Comparison of ENCODE assay signal across 8 cellular contexts in the genomic region with DNA sequence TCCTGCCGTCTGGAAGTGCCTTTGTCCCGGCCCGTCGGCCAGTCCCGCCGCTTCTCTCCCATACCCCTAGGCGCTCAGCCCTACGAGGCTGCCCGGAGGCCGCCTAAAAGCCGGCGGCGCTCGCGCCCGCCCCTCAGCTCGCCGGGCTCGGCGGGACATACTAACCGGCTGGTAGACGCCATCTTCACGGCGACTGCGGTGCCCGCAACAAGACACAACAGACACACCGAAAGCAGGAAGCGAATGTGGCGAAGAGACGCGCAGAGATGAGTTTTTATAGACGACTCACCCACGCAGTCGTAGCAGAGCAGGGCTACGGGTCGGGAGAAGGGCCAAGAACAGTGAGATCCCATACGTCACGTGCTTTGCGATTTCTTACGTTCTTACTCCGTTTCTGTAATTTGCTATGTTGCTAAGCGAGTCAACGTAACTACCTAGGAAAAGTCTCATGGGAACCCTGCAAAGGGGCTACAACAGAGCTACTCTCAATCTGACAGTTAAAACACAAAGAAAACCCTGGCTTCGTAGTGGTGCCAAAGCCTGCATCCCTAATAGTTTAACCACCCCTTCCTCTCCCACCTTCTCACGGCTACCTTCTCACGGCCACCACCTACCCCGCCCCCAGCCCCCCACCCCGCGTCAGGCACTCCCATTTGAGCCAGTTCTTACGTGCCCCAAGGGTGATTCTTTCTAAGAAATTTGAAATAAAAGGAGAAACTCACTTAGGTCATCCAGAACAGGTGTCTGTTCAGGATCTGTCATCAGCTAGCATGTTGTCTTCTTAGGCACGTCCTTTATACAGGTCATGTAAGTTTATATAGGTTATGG.
DNase-seq lines count a peak whose midpoint lies in the region; ATAC-seq and TF ChIP-seq lines count a peak whose summit lies in the region.

GTF2B (minus strand) TSS at position 250 of the 828 bp plus-strand sequence; CDS start at position 182, 68 bp downstream.

- ATAC-seq in HG03196 (IDR thresholded peaks at IDR 0.05; ENCODE audit: unreplicated experiment): peak; percentile 92

- in situ Hi-C loops in GM18951 (cut with MboI; ENCODE audit: low sequenced_read_pairs, unreplicated experiment): no loop called here

- TF ChIP-seq POLR2A in GM18951 (IDR thresholded peaks at IDR 0.05; ENCODE audit: extremely low read depth, insufficient read depth, insufficient read length): peak; percentile 99

- peak; percentile 87 for DNase-seq in AG08395 (ENCODE audit: low spot score)
- DNase-seq in NCI-H345 treated with DMSO at 0.1 percent for 48 hours (lab: John Stamatoyannopoulos, UW; ENCODE audit: unreplicated experiment): peak; percentile 92
- DNase-seq in activated CD4-positive, CD25-positive, alpha-beta regulatory T cell (lab: John Stamatoyannopoulos, UW): peak; percentile 84 to 89 (median 87)
- DNase-seq in central memory CD4-positive, alpha-beta T cell: peak; percentile 95
- peak; percentile 97 for DNase-seq in iris pigment epithelial cell (ENCODE audit: low read depth)
- DNase-seq in stimulated activated CD4-positive, alpha-beta T cell treated with anti-CD3 and anti-CD28 coated beads, Interleukin-12 subunit alpha, Interleukin-12 subunit beta, amount 100 ng/mL, for 24 hours (ENCODE audit: low read depth in 2 of 2): peak; percentile 87 to 89

Comparison
In these comparisons a context has a peak if more than half of its experiments do, and no peak if none do; other contexts are left out.
1. Peak in every context shown above with its lines: DNase-seq and ATAC-seq.